ENCODE assay signal across 9 cellular contexts in genomic region chr6:70415247-70415646, GRCh38. TPM values are rescaled to one million over a fixed set of nuclear protein-coding genes. Genes with fewer than 3 reads are reported as not detected.
DNase-seq lines count a peak whose midpoint lies in the region; ATAC-seq and TF ChIP-seq lines count a peak whose summit lies in the region.
"Had no signal": no experiment of that assay in that cellular context is flagged by ENCODE, and none has a peak within 500 bp of the region (broad histone marks: within the 10 kb centered on the region; RNA-seq: fewer than 3 reads in every experiment).

No MANE protein-coding gene starts in this region.

- peaks cover 23% of the 10 kb centered on the region for H3K4me1 Mint-ChIP-seq in CD4-positive, alpha-beta T cell (ENCODE audit: low read depth)

- H3K9me3 ChIP-seq in CD4-positive, alpha-beta T cell (ENCODE audit: control insufficient read depth, low read length), result no peaks in the 10 kb centered on the region

- POLR2A ChIA-PET in CD4-positive, alpha-beta T cell (lab: Charles Lee), result interaction anchor here (0.6 to 1.3 kb wide), 2 partner anchors 105 to 152 kb away, joined by 3 to 4 read pairs; partner anchors contain the start of gene SDHAF4

- H3K4me3 Mint-ChIP-seq in CD4-positive, alpha-beta T cell, result peak overlapping the region; percentile 51

- H3K36me3 Mint-ChIP-seq in CD4-positive, alpha-beta T cell (ENCODE audit: low read depth), result peaks cover 23% of the 10 kb centered on the region

- TF ChIP-seq CTCF in CD4-positive, alpha-beta T cell (IDR thresholded peaks at IDR 0.05), result no peak
- TF ChIP-seq CTCF in VCaP (conservative IDR thresholded peaks at IDR 0.05), result no peak

- H3K27ac Mint-ChIP-seq in CD4-positive, alpha-beta T cell, result no peak overlapping the region

- CTCF ChIA-PET in CD4-positive, alpha-beta T cell (lab: Charles Lee), result no interaction called here

- no peaks in the 10 kb centered on the region for H3K27me3 ChIP-seq in CD4-positive, alpha-beta T cell (ENCODE audit: control insufficient read depth, insufficient read depth, low read length)

- no peak overlapping the region for H3K27ac ChIP-seq in CD4-positive, alpha-beta T cell (ENCODE audit: low read depth, low read length)
- peak overlapping the region; percentile 85 for H3K27ac ChIP-seq in VCaP

- no peaks in the 10 kb centered on the region for H3K27me3 Mint-ChIP-seq in CD4-positive, alpha-beta T cell

- no peaks in the 10 kb centered on the region for H3K9me3 Mint-ChIP-seq in CD4-positive, alpha-beta T cell

- no peak for DNase-seq in CD4-positive, alpha-beta T cell
- DNase-seq in medulla oblongata (ENCODE audit: extremely low spot score), result peak; percentile 38
- no peak for DNase-seq in ureter (ENCODE audit: low spot score)
- DNase-seq in NCI-H146 treated with DMSO at 0.1 percent for 48 hours (lab: John Stamatoyannopoulos, UW; ENCODE audit: unreplicated experiment), result no peak
- DNase-seq: NCI-H510A had no signal

- no peak for ATAC-seq in CD4-positive, alpha-beta T cell (ENCODE audit: poor library complexity)
- ATAC-seq in GM21423 (IDR thresholded peaks at IDR 0.05; ENCODE audit: unreplicated experiment) (peak; percentile 13), HG02885 (IDR thresholded peaks at IDR 0.05; ENCODE audit: poor library complexity, unreplicated experiment) (no peak), HG03135 (IDR thresholded peaks at IDR 0.05; ENCODE audit: unreplicated experiment) (no peak)

- intact Hi-C loops in CD4-positive, alpha-beta T cell (cut with DNase I, micrococcal nuclease), result loop anchor here (10.0 kb wide), 1 partner anchor 620 kb away; the partner anchor contains the start of gene LMBRD1 (in 2 of the 2)

RNA-seq across cellular contexts. Expression of gene FAM135A, which starts 1.9 kb away (rescaled TPM):
- total RNA-seq in CD4-positive, alpha-beta T cell, result 1 to 10 TPM; 5.6 to 6.6 TPM
- 33.7 TPM for total RNA-seq in ureter
